In the genomic region with DNA sequence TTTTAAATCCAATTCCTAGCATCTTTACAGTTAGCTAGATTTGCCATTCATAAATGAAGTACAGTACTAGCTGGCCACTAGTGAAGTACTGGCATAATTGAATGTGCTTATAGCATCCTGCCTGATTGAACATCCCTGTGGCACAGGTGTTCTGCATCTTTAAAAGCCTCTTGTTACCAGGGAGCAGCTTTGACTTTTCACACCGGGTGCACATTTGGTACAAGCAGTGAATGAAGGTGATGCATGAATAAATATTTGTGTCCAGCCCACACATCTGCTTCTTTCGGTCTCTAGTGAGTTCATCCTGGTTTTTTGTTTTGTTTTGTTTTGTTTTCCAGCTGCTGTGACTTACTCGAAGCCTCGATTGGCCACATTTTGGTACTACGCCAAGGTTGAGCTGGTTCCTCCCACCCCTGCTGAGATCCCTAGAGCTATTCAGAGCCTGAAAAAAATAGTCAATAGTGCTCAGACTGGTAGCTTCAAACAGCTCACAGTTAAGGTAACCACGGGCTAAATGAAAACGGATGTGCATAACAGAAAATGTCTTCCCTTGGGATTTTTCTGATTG, we compare ENCODE assay signal across 9 cellular contexts. TPM values are rescaled to one million over a fixed set of nuclear protein-coding genes. Genes with fewer than 3 reads are reported as not detected.
DNase-seq lines count a peak whose midpoint lies in the region; ATAC-seq and TF ChIP-seq lines count a peak whose summit lies in the region.
"Had no signal": no experiment of that assay in that cellular context is flagged by ENCODE, and none has a peak within 500 bp of the region (broad histone marks: within the 10 kb centered on the region; RNA-seq: fewer than 3 reads in every experiment).

No MANE protein-coding gene starts in this region.

- no peak for TF ChIP-seq CTCF in CD8-positive, alpha-beta T cell (IDR thresholded peaks at IDR 0.05)
- TF ChIP-seq CTCF in HFFc6 (IDR thresholded peaks at IDR 0.05), result no peak

- H3K4me1 ChIP-seq in CD8-positive, alpha-beta T cell (ENCODE audit: insufficient read depth, low read length), result peaks cover 17% of the 10 kb centered on the region
- no peaks in the 10 kb centered on the region for H3K4me1 ChIP-seq in SJCRH30
- H3K4me1 ChIP-seq in mesenchymal stem cell (ENCODE audit: control insufficient read depth, insufficient read depth, low read depth, low read length), result peaks cover 8% of the 10 kb centered on the region

- H3K27me3 Mint-ChIP-seq in CD8-positive, alpha-beta T cell (ENCODE audit: low read depth), result no peaks in the 10 kb centered on the region
- H3K27me3 Mint-ChIP-seq in immature natural killer cell (ENCODE audit: low read depth in 3 of 3), result peaks cover 0 to 4% (median 1%) of the 10 kb centered on the region in 3 donors
- H3K27me3 Mint-ChIP-seq in HFFc6 (ENCODE audit: insufficient read depth), result no peaks in the 10 kb centered on the region

- no peak overlapping the region for H3K27ac ChIP-seq in CD8-positive, alpha-beta T cell (ENCODE audit: low read depth, low read length)
- H3K27ac ChIP-seq in SJCRH30, result no peak overlapping the region
- H3K27ac ChIP-seq in mesenchymal stem cell (ENCODE audit: low read length, poor library complexity, severe bottlenecking), result no peak overlapping the region

- H3K36me3 Mint-ChIP-seq in CD8-positive, alpha-beta T cell, result peaks cover 72% of the 10 kb centered on the region
- peaks cover 0 to 15% (median 10%) of the 10 kb centered on the region in 3 donors for H3K36me3 Mint-ChIP-seq in immature natural killer cell
- peaks cover 22% of the 10 kb centered on the region; the same call in 1 of the 2 replicates for H3K36me3 Mint-ChIP-seq in HFFc6 (ENCODE audit: low read depth)

- H2BK120ac ChIP-seq in mesenchymal stem cell (ENCODE audit: low read depth, low read length), result no peak overlapping the region

- peaks cover 6% of the 10 kb centered on the region for H3K79me1 ChIP-seq in mesenchymal stem cell (replicated peaks; ENCODE audit: low read length, poor library complexity, severe bottlenecking)

- no peak overlapping the region for H2BK15ac ChIP-seq in mesenchymal stem cell (ENCODE audit: low read depth, poor library complexity, severe bottlenecking)

- no peak for DNase-seq in CD8-positive, alpha-beta T cell
- DNase-seq in M059J (ENCODE audit: low read depth) (peak; percentile 19), SJCRH30 (peak; percentile 4 to 6), mesenchymal stem cell (peak; percentile 21), immature natural killer cell (no peak), HFFc6 (no peak)
- DNase-seq in activated CD8-positive, alpha-beta memory T cell treated with anti-CD3 and anti-CD28 coated beads, Interleukin-2, amount 50 U/mL, for 4 hours, result no peak
- DNase-seq in activated naive CD4-positive, alpha-beta T cell treated with anti-CD3 and anti-CD28 coated beads, Interleukin-2, amount 50 U/mL, for 16 hours, result no peak
- DNase-seq: activated CD8-positive, alpha-beta memory T cell treated with anti-CD3 and anti-CD28 coated beads for 24 hours had no signal

- no peak overlapping the region for H2BK12ac ChIP-seq in mesenchymal stem cell (ENCODE audit: low read length in 2 of 2)

- no peak overlapping the region for H3K4ac ChIP-seq in mesenchymal stem cell (ENCODE audit: low read depth in 1 of 2, low read length in 2 of 2)

- H2BK5ac ChIP-seq in mesenchymal stem cell (ENCODE audit: low read depth, low read length, poor library complexity, severe bottlenecking), result no peak overlapping the region

- POLR2A ChIA-PET in CD8-positive, alpha-beta T cell (lab: Charles Lee), result no interaction called here

- H2AFZ ChIP-seq in mesenchymal stem cell (ENCODE audit: low read depth, low read length), result no peak overlapping the region

- intact Hi-C loops in CD8-positive, alpha-beta T cell (cut with DNase I, micrococcal nuclease), result no loop called here

- H3K9me3 Mint-ChIP-seq in CD8-positive, alpha-beta T cell, result no peaks in the 10 kb centered on the region
- H3K9me3 Mint-ChIP-seq in immature natural killer cell, result no peaks in the 10 kb centered on the region
- H3K9me3 Mint-ChIP-seq in HFFc6, result no peaks in the 10 kb centered on the region

- no peak for ATAC-seq in CD8-positive, alpha-beta T cell

- H3K14ac ChIP-seq in mesenchymal stem cell (ENCODE audit: low read length in 2 of 2), result no peak overlapping the region

- no peak overlapping the region for H3K18ac ChIP-seq in mesenchymal stem cell (ENCODE audit: low read depth in 1 of 2, low read length in 2 of 2)

- no peaks in the 10 kb centered on the region for H3K27me3 ChIP-seq in CD8-positive, alpha-beta T cell (ENCODE audit: insufficient read depth, low read length)
- H3K27me3 ChIP-seq in SJCRH30 (no peaks in the 10 kb centered on the region), mesenchymal stem cell (ENCODE audit: control insufficient read depth in 1 of 2, insufficient read depth in 1 of 2, low read length in 2 of 2) (no peaks in the 10 kb centered on the region)

- no peak overlapping the region for H3K23ac ChIP-seq in mesenchymal stem cell (ENCODE audit: low read length in 2 of 2)

- peaks cover 9% of the 10 kb centered on the region for H3K36me3 ChIP-seq in CD8-positive, alpha-beta T cell (ENCODE audit: insufficient read depth, low read length)
- peaks cover 22% of the 10 kb centered on the region; the same call in 1 of the 2 replicates for H3K36me3 ChIP-seq in SJCRH30
- peaks cover 7 to 46% of the 10 kb centered on the region in 2 experiments for H3K36me3 ChIP-seq in mesenchymal stem cell (ENCODE audit: control insufficient read depth in 1 of 2, insufficient read depth in 2 of 2, low read depth in 1 of 2, low read length in 2 of 2)

- no peak overlapping the region for H3K4me3 Mint-ChIP-seq in CD8-positive, alpha-beta T cell
- H3K4me3 Mint-ChIP-seq in immature natural killer cell (no peak overlapping the region), HFFc6 (no peak overlapping the region)

- H3K27ac Mint-ChIP-seq in CD8-positive, alpha-beta T cell, result peak overlapping the region; percentile 22
- H3K27ac Mint-ChIP-seq in immature natural killer cell (peak overlapping the region in 1 of 6 donors; percentile 30), HFFc6 (no peak overlapping the region)

- CTCF ChIA-PET in CD8-positive, alpha-beta T cell (lab: Charles Lee), result interaction anchor here (1.4 kb wide), 2 partner anchors 24 to 82 kb away, joined by 3 to 5 read pairs; no protein-coding TSS in a partner anchor

- no peak overlapping the region for H4K8ac ChIP-seq in mesenchymal stem cell (ENCODE audit: low read length)

- no peaks in the 10 kb centered on the region for H3K9me3 ChIP-seq in CD8-positive, alpha-beta T cell (ENCODE audit: low read length)
- H3K9me3 ChIP-seq in SJCRH30 (replicated peaks) (no peaks in the 10 kb centered on the region), mesenchymal stem cell (ENCODE audit: control insufficient read depth, low read length) (no peaks in the 10 kb centered on the region)

- H3K9ac ChIP-seq in mesenchymal stem cell (ENCODE audit: low read length), result peak overlapping the region; percentile 1

- H4K91ac ChIP-seq in mesenchymal stem cell (ENCODE audit: low read length), result no peak overlapping the region

- peaks cover 47% of the 10 kb centered on the region for H3K4me1 Mint-ChIP-seq in CD8-positive, alpha-beta T cell (ENCODE audit: low read depth)
- H3K4me1 Mint-ChIP-seq in immature natural killer cell (peaks cover 34 to 60% of the 10 kb centered on the region in 2 donors), HFFc6 (ENCODE audit: low read depth) (peaks cover 36% of the 10 kb centered on the region)

- no peak overlapping the region for H3K4me3 ChIP-seq in CD8-positive, alpha-beta T cell (ENCODE audit: low read depth, low read length)
- H3K4me3 ChIP-seq in SJCRH30 (no peak overlapping the region), mesenchymal stem cell (ENCODE audit: insufficient read depth in 1 of 2, low read depth in 1 of 2, low read length in 2 of 2) (no peak overlapping the region)

- H2AK5ac ChIP-seq in mesenchymal stem cell (ENCODE audit: low read length, severe bottlenecking), result no peak overlapping the region

- no peak overlapping the region for H3K4me2 ChIP-seq in mesenchymal stem cell (ENCODE audit: low read length, poor library complexity, severe bottlenecking)

- WGBS in mesenchymal stem cell, result 94% methylated on average over 7 of the region's 7 CpGs

RNA-seq across cellular contexts. Expression of gene ATP5MG, which starts 5.3 kb away (rescaled TPM):
- total RNA-seq in CD8-positive, alpha-beta T cell, result 100 to 1,000 TPM; 148 to 160 TPM
- total RNA-seq in M059J (2014; rRNA removed; shearing (Covaris generic)), result 112 and 130 TPM in 2 replicates
- total RNA-seq in SJCRH30 (2014; rRNA removed; shearing (Covaris generic)), result 165 and 191 TPM in 2 replicates
- 757 TPM for polyA plus RNA-seq in mesenchymal stem cell (2013, experiment 1 of 2)
- 746 TPM for polyA plus RNA-seq in mesenchymal stem cell (2013, experiment 2 of 2)
- polyA plus RNA-seq in immature natural killer cell, result 100 to 1,000 TPM; 448 to 825 (median 551) TPM
- 100 to 1,000 TPM; 196 to 275 (median 223) TPM for total RNA-seq in HFFc6 (2021; fragmentation: NEBNext Ultra II Directional; extraction: Animal tissue kit (Norgen Biotek cat#: 25700))

RNA-seq across cellular contexts. Expression of gene KMT2A, which starts 29.6 kb away (rescaled TPM):
- total RNA-seq in CD8-positive, alpha-beta T cell, result 100 to 1,000 TPM; 127 to 136 TPM
- total RNA-seq in M059J (2014; rRNA removed; shearing (Covaris generic)), result 26.5 and 40.4 TPM in 2 replicates
- 32.3 and 33.2 TPM in 2 replicates for total RNA-seq in SJCRH30 (2014; rRNA removed; shearing (Covaris generic))
- polyA plus RNA-seq in mesenchymal stem cell (2013, experiment 1 of 2), result 10.2 TPM
- 9.5 TPM for polyA plus RNA-seq in mesenchymal stem cell (2013, experiment 2 of 2)
- 10 to 100 TPM in 1 of 3 donors, 1 to 10 TPM in 2; 3.2 to 22.5 (median 6.6) TPM for polyA plus RNA-seq in immature natural killer cell
- total RNA-seq in HFFc6 (2021; fragmentation: NEBNext Ultra II Directional; extraction: Animal tissue kit (Norgen Biotek cat#: 25700)), result 10 to 100 TPM; 29.3 to 39.3 (median 34.4) TPM

RNA-seq across cellular contexts. Expression of gene UBE4A, which starts 47.3 kb away (rescaled TPM):
- total RNA-seq in CD8-positive, alpha-beta T cell, result 10 to 100 TPM; 53.7 to 57.5 TPM
- total RNA-seq in M059J (2014; rRNA removed; shearing (Covaris generic)), result 39.5 and 56.5 TPM in 2 replicates
- 32.8 and 34.7 TPM in 2 replicates for total RNA-seq in SJCRH30 (2014; rRNA removed; shearing (Covaris generic))
- polyA plus RNA-seq in mesenchymal stem cell (2013, experiment 1 of 2), result 21.9 TPM
- polyA plus RNA-seq in mesenchymal stem cell (2013, experiment 2 of 2), result 22.4 TPM
- polyA plus RNA-seq in immature natural killer cell, result 10 to 100 TPM; 13.7 to 26.3 (median 14.1) TPM
- total RNA-seq in HFFc6 (2021; fragmentation: NEBNext Ultra II Directional; extraction: Animal tissue kit (Norgen Biotek cat#: 25700)), result 10 to 100 TPM; 46.2 to 62.7 (median 54.1) TPM

Comparison
In these comparisons a context has a peak if more than half of its experiments do, and no peak if none do; other contexts are left out.
1. DNase-seq: peak in M059J (single experiment), SJCRH30 (2 of 2) and mesenchymal stem cell (single experiment); none in CD8-positive, alpha-beta T cell (0 of 7), activated CD8-positive, alpha-beta memory T cell treated with anti-CD3 and anti-CD28 coated beads, Interleukin-2, amount 50 U/mL, for 4 hours (single experiment), immature natural killer cell (0 of 3), HFFc6 (single experiment) and activated naive CD4-positive, alpha-beta T cell treated with anti-CD3 and anti-CD28 coated beads, Interleukin-2, amount 50 U/mL, for 16 hours (single experiment).